ENCODE assay signal across 8 cellular contexts in genomic region chr20:57707849-57708693, GRCh38. TPM values are rescaled to one million over a fixed set of nuclear protein-coding genes. Genes with fewer than 3 reads are reported as not detected.
DNase-seq lines count a peak whose midpoint lies in the region; ATAC-seq and TF ChIP-seq lines count a peak whose summit lies in the region.

No MANE protein-coding gene starts in this region.

- H3K27me3 ChIP-seq in brain microvascular endothelial cell (replicated peaks) (no peaks in the 10 kb centered on the region), right lobe of liver (no peaks in the 10 kb centered on the region), thoracic aorta (replicated peaks; ENCODE audit: insufficient read depth) (no peaks in the 10 kb centered on the region)

- ATAC-seq in right lobe of liver (no peak), thoracic aorta (ENCODE audit: insufficient number of reproducible peaks, low FRiP score, low read depth) (no peak)

- peak overlapping the region; percentile 96 for H3K4me3 ChIP-seq in brain microvascular endothelial cell (ENCODE audit: low read depth, low read length)
- H3K4me3 ChIP-seq in right lobe of liver, result peak overlapping the region; percentile 1 to 57 (median 14)
- peak overlapping the region; percentile 85 for H3K4me3 ChIP-seq in thoracic aorta

- DNase-seq in NCI-H748 (lab: John Stamatoyannopoulos, UW; ENCODE audit: unreplicated experiment) (peak; percentile 12), NCI-H748 treated with DMSO at 0.1 percent for 48 hours (lab: John Stamatoyannopoulos, UW) (no peak), brain microvascular endothelial cell (no peak), right lobe of liver (no peak), thoracic aorta (ENCODE audit: low spot score) (no peak), SKM-1 treated with dmso at 0.1 percent for 144 hours (lab: John Stamatoyannopoulos, UW; ENCODE audit: unreplicated experiment) (no peak), UCSD-AML1 (lab: John Stamatoyannopoulos, UW; ENCODE audit: unreplicated experiment) (no peak), NCI-H146 treated with DMSO at 0.1 percent for 48 hours (lab: John Stamatoyannopoulos, UW; ENCODE audit: unreplicated experiment) (no peak)

- TF ChIP-seq CTCF in brain microvascular endothelial cell (IDR thresholded peaks at IDR 0.05; ENCODE audit: low read depth, low read length, missing control alignments), result no peak
- TF ChIP-seq CTCF in right lobe of liver (IDR thresholded peaks at IDR 0.05), result no peak
- no peak for TF ChIP-seq CTCF in thoracic aorta (IDR thresholded peaks at IDR 0.05)

- intact Hi-C loops in right lobe of liver (cut with DNase I), result no loop called here

- TF ChIP-seq POLR2A in right lobe of liver (IDR thresholded peaks at IDR 0.05), result no peak

- 46% methylated on average over 20 of the region's 23 CpGs for WGBS in right lobe of liver (ENCODE audit: insufficient coverage, low coverage, low lambda C conversion rate, missing lambda C conversion rate)

- in situ Hi-C loops in brain microvascular endothelial cell (cut with HindIII; ENCODE audit: low pct_ligation_motif_present, low sequenced_read_pairs), result no loop called here

- H3K27ac ChIP-seq in brain microvascular endothelial cell, result peak overlapping the region; percentile 72
- H3K27ac ChIP-seq in right lobe of liver, result no peak overlapping the region
- peak overlapping the region; percentile 92 for H3K27ac ChIP-seq in thoracic aorta

- H3K9me3 ChIP-seq in right lobe of liver (no peaks in the 10 kb centered on the region), thoracic aorta (no peaks in the 10 kb centered on the region)

- H3K36me3 ChIP-seq in brain microvascular endothelial cell (replicated peaks) (no peaks in the 10 kb centered on the region), right lobe of liver (no peaks in the 10 kb centered on the region), thoracic aorta (no peaks in the 10 kb centered on the region)

- peaks cover 0 to 9% (median 0%) of the 10 kb centered on the region in 4 donors for H3K4me1 ChIP-seq in right lobe of liver
- peaks cover 37 to 71% of the 10 kb centered on the region in 2 donors for H3K4me1 ChIP-seq in thoracic aorta (ENCODE audit: control insufficient read depth in 1 of 2, low read depth in 2 of 2)

RNA-seq across cellular contexts. Expression of gene PMEPA1, which starts 1.7 kb away (rescaled TPM):
- 1 to 10 TPM in 4 of 6 experiments, under 1 TPM in 2; 0.50 to 2.3 (median 1.4) TPM for total RNA-seq in right lobe of liver
- total RNA-seq in thoracic aorta, result 100 to 1,000 TPM in 1 of 2 donors, 10 to 100 TPM in 1; 68.4 to 104 TPM

Comparison
In these comparisons a context has a peak if more than half of its experiments do, and no peak if none do; other contexts are left out.
1. H3K27ac ChIP-seq: peak in brain microvascular endothelial cell (single experiment) and thoracic aorta (2 of 2); none in right lobe of liver (0 of 3).
2. H3K4me3 ChIP-seq: peak in every context shown above with its lines; median percentile 96 in brain microvascular endothelial cell; 85 in thoracic aorta; 14 in right lobe of liver.
3. RNA of gene PMEPA1, which starts 1.7 kb away (total RNA-seq): 68.4 to 104 TPM in thoracic aorta; 0.50 to 2.3 TPM in right lobe of liver; every median in the first group is over 10 times any median in the second.